Comparison of ENCODE assay signal across 10 cellular contexts in the genomic region with DNA sequence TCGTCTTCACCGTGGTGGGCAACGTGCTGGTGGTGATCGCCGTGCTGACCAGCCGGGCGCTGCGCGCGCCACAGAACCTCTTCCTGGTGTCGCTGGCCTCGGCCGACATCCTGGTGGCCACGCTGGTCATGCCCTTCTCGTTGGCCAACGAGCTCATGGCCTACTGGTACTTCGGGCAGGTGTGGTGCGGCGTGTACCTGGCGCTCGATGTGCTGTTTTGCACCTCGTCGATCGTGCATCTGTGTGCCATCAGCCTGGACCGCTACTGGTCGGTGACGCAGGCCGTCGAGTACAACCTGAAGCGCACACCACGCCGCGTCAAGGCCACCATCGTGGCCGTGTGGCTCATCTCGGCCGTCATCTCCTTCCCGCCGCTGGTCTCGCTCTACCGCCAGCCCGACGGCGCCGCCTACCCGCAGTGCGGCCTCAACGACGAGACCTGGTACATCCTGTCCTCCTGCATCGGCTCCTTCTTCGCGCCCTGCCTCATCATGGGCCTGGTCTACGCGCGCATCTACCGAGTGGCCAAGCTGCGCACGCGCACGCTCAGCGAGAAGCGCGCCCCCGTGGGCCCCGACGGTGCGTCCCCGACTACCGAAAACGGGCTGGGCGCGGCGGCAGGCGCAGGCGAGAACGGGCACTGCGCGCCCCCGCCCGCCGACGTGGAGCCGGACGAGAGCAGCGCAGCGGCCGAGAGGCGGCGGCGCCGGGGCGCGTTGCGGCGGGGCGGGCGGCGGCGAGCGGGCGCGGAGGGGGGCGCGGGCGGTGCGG. TPM values are rescaled to one million over a fixed set of nuclear protein-coding genes. Genes with fewer than 3 reads are reported as not detected.
DNase-seq lines count a peak whose midpoint lies in the region; ATAC-seq and TF ChIP-seq lines count a peak whose summit lies in the region.
"Had no signal": no experiment of that assay in that cellular context is flagged by ENCODE, and none has a peak within 500 bp of the region (broad histone marks: within the 10 kb centered on the region; RNA-seq: fewer than 3 reads in every experiment).

No MANE protein-coding gene starts in this region.

- H3K4me3 Mint-ChIP-seq in activated T-cell treated with anti-CD3 and anti-CD28 coated beads, Interleukin-2, amount 50 U/mL, for 4 hours = peak overlapping the region; percentile 54
- H3K4me3 Mint-ChIP-seq in type B pancreatic cell = peak overlapping the region; percentile 89

- no peak overlapping the region for H3K27ac Mint-ChIP-seq in type B pancreatic cell

- H3K36me3 Mint-ChIP-seq in activated T-cell treated with anti-CD3 and anti-CD28 coated beads, Interleukin-2, amount 50 U/mL, for 4 hours (ENCODE audit: insufficient read depth) = no peaks in the 10 kb centered on the region
- H3K36me3 Mint-ChIP-seq in type B pancreatic cell = no peaks in the 10 kb centered on the region

- TF ChIP-seq CTCF in ascending aorta (IDR thresholded peaks at IDR 0.05) = peak in 2 of 3 experiments; percentile 17 to 36
- peak; percentile 36 for TF ChIP-seq CTCF in type B pancreatic cell (conservative IDR thresholded peaks at IDR 0.05)

- no peaks in the 10 kb centered on the region for H3K9me3 ChIP-seq in ascending aorta
- H3K9me3 ChIP-seq: thyroid gland had no signal

- peaks cover 8% of the 10 kb centered on the region for H3K4me1 Mint-ChIP-seq in activated T-cell treated with anti-CD3 and anti-CD28 coated beads, Interleukin-2, amount 50 U/mL, for 4 hours (ENCODE audit: low read depth)
- peaks cover 8% of the 10 kb centered on the region for H3K4me1 Mint-ChIP-seq in type B pancreatic cell (ENCODE audit: unreplicated experiment)

- intact Hi-C loops in ascending aorta (cut with DNase I) = loop anchor here (1.0 to 10.0 kb wide), 5 partner anchors 20 to 282 kb away; no protein-coding TSS in a partner anchor

- H3K27me3 Mint-ChIP-seq in activated T-cell treated with anti-CD3 and anti-CD28 coated beads, Interleukin-2, amount 50 U/mL, for 4 hours (ENCODE audit: low read depth) = peaks cover 56% of the 10 kb centered on the region
- H3K27me3 Mint-ChIP-seq in type B pancreatic cell = peaks cover 51% of the 10 kb centered on the region

- H3K36me3 ChIP-seq in ascending aorta = no peaks in the 10 kb centered on the region
- H3K36me3 ChIP-seq: thyroid gland had no signal

- H3K4me1 ChIP-seq in ascending aorta = peaks cover 0 to 38% of the 10 kb centered on the region in 2 donors

- no peaks in the 10 kb centered on the region for H3K27me3 ChIP-seq in ascending aorta

- no peaks in the 10 kb centered on the region for H3K9me3 Mint-ChIP-seq in activated T-cell treated with anti-CD3 and anti-CD28 coated beads, Interleukin-2, amount 50 U/mL, for 4 hours
- H3K9me3 Mint-ChIP-seq in type B pancreatic cell = no peaks in the 10 kb centered on the region

- no peak for DNase-seq in activated T-cell treated with anti-CD3 and anti-CD28 coated beads, Interleukin-2, amount 50 U/mL, for 4 hours
- DNase-seq in activated T-cell treated with anti-CD3 and anti-CD28 coated beads, Interleukin-2, amount 50 U/mL, for 1 hour = no peak
- DNase-seq in ascending aorta (ENCODE audit: low spot score in 2 of 2) (peak in 1 of 2 donors; percentile 80), kidney tubule cell (ENCODE audit: low spot score) (peak; percentile 5), type B pancreatic cell (ENCODE audit: extremely low spot score, unreplicated experiment) (no peak), HK-2 (ENCODE audit: unreplicated experiment) (no peak)
- DNase-seq: PC-9 had no signal

- ATAC-seq in activated T-cell treated with anti-CD3 and anti-CD28 coated beads, Interleukin-2, amount 50 U/mL, for 4 hours = no peak
- ATAC-seq in HG02642 (IDR thresholded peaks at IDR 0.05; ENCODE audit: poor library complexity, unreplicated experiment) (no peak), GM19467 (IDR thresholded peaks at IDR 0.05; ENCODE audit: unreplicated experiment) (no peak)

- H3K4me3 ChIP-seq in ascending aorta = peak overlapping the region; percentile 62 to 78
- H3K4me3 ChIP-seq: PC-9, thyroid gland had no signal

- H3K27ac ChIP-seq in ascending aorta = peak overlapping the region; percentile 85 to 86
- H3K27ac ChIP-seq: PC-9, thyroid gland had no signal

RNA-seq across cellular contexts. Expression of a gene that starts 0.8 kb away (rescaled TPM):
- not detected for total RNA-seq in activated T-cell treated with anti-CD3 and anti-CD28 coated beads, Interleukin-2, amount 50 U/mL, for 4 hours
- total RNA-seq in ascending aorta (46.1 TPM), type B pancreatic cell (ENCODE audit: low replicate concordance) (2.9 and 7.9 TPM in 2 replicates)
- total RNA-seq: PC-9 had no signal
